ENCODE assay signal across 8 cellular contexts in the genomic region with DNA sequence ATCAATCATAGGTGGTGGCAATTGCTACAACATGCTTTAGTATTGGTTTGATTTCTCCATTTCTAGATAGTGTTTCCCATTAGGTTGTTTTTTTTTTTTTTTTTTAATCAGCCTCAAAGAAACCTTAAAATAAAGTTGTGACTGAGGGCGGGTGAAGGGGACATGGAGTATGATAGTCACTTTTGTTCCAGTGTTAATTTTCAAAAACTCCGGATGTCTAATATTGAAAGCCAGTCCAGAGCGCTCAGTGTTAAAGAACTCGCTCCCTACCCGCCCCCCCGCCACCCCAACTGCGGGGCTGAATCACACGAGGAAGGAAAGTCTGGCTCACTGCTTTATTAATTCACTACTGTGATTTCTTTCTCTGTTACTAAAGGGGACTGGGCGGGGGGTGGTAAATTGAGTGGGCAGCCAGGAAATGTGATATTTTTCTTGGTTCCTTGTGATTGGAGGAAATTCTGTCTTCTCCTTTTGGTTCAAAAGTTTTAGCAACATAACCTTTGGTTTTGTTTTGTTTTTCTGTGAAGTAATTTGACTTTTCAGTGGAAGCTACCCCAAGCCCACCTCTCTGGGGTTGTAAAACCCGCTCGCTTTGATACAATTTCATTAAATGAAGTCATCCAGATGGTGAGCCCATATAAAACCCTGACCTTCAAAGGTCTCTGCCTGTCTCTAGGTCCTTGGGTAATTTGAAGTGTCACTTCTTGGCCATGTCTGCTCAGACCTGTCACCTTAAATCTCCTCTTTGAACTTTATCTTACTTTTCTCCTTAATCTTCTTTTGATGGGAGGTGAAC. TPM values are rescaled to one million over a fixed set of nuclear protein-coding genes. Genes with fewer than 3 reads are reported as not detected.
DNase-seq lines count a peak whose midpoint lies in the region; ATAC-seq, FAIRE-seq and TF ChIP-seq lines count a peak whose summit lies in the region.

No MANE protein-coding gene starts in this region.

- DNase-seq in CD1c-positive myeloid dendritic cell (ENCODE audit: extremely low spot score) (peak; percentile 77), small intestine (peak; percentile 56), KG1 (lab: John Stamatoyannopoulos, UW) (no peak), BE2C (no peak), spleen (no peak)
- DNase-seq in activated naive CD4-positive, alpha-beta T cell treated with anti-CD3 and anti-CD28 coated beads, Interleukin-2, amount 50 U/mL, for 16 hours = peak; percentile 86

- H3K27me3 ChIP-seq in Loucy (ENCODE audit: insufficient read depth, low read length, poor library complexity, severe bottlenecking) (no peaks in the 10 kb centered on the region), small intestine (ENCODE audit: control insufficient read depth in 2 of 2, insufficient read depth in 2 of 2, low read length in 2 of 2) (no peaks in the 10 kb centered on the region), BE2C (no peaks in the 10 kb centered on the region), spleen (replicated peaks in 1 of 7) (no peaks in the 10 kb centered on the region)

- H3K4me1 ChIP-seq in Loucy (ENCODE audit: insufficient read depth, low read length, poor library complexity, severe bottlenecking) = peaks cover 22% of the 10 kb centered on the region
- H3K4me1 ChIP-seq in small intestine (ENCODE audit: control insufficient read depth in 2 of 2, insufficient read depth in 1 of 2, low read depth in 1 of 2, low read length in 1 of 2) = peaks cover 3 to 5% of the 10 kb centered on the region in 2 donors
- H3K4me1 ChIP-seq in BE2C = no peaks in the 10 kb centered on the region
- peaks cover 0 to 32% (median 3%) of the 10 kb centered on the region in 6 donors for H3K4me1 ChIP-seq in spleen

- no peaks in the 10 kb centered on the region for H3K9me3 ChIP-seq in Loucy (ENCODE audit: insufficient read depth, low read depth, low read length)
- no peaks in the 10 kb centered on the region for H3K9me3 ChIP-seq in small intestine (ENCODE audit: control insufficient read depth, low read depth)
- H3K9me3 ChIP-seq in BE2C = no peaks in the 10 kb centered on the region
- no peaks in the 10 kb centered on the region for H3K9me3 ChIP-seq in spleen

- 0 out of 2 replicates have a peak overlapping the region, but pooled peaks have one; percentile 42 for H2AFZ ChIP-seq in Loucy (ENCODE audit: low read length)

- H3K4me3 ChIP-seq in Loucy (ENCODE audit: low read length, poor library complexity, severe bottlenecking) (no peak overlapping the region), small intestine (ENCODE audit: low read depth in 1 of 2, low read length in 2 of 2) (no peak overlapping the region), BE2C (ENCODE audit: low read depth, low read length) (no peak overlapping the region), spleen (peak overlapping the region in 2 of 8 donors; percentile 9 to 45)

- 19 to 44% (median 34%) methylated on average over 11 of the region's 11 CpGs for WGBS in small intestine, 3 donors
- 34 to 58% (median 39%) methylated on average over 10 to 11 of the region's 11 CpGs for WGBS in spleen, 5 donors

- H4K20me1 ChIP-seq in Loucy (ENCODE audit: insufficient read depth, low read length, poor library complexity, severe bottlenecking) = no peaks in the 10 kb centered on the region

- no peak for TF ChIP-seq POLR2A in spleen (IDR thresholded peaks at IDR 0.05)

- no peaks in the 10 kb centered on the region for H3K9me2 ChIP-seq in Loucy (replicated peaks; ENCODE audit: low read depth, low read length)

- no peak overlapping the region for H3K4me2 ChIP-seq in Loucy (ENCODE audit: low read depth, low read length, poor library complexity, severe bottlenecking)

- H3F3A ChIP-seq in Loucy (ENCODE audit: low read depth) = no peaks in the 10 kb centered on the region

- TF ChIP-seq CTCF in Loucy (conservative IDR thresholded peaks at IDR 0.05; ENCODE audit: low read length) = no peak
- no peak for TF ChIP-seq CTCF in BE2C (IDR thresholded peaks at IDR 0.05; ENCODE audit: low read depth, low read length)
- no peak for TF ChIP-seq CTCF in spleen (IDR thresholded peaks at IDR 0.05 in 8 of 11, conservative IDR thresholded peaks at IDR 0.05 in 3 of 11)

- H3K79me2 ChIP-seq in Loucy (ENCODE audit: insufficient read depth, low read length) = no peaks in the 10 kb centered on the region

- H3K27ac ChIP-seq in small intestine (ENCODE audit: low read depth in 1 of 2, low read length in 1 of 2) = no peak overlapping the region
- H3K27ac ChIP-seq in spleen = peak overlapping the region in 1 of 8 donors; percentile 19

- peak; percentile 44 for ATAC-seq in GM21447 (IDR thresholded peaks at IDR 0.05; ENCODE audit: unreplicated experiment)

- no peak overlapping the region for H3K9ac ChIP-seq in Loucy (ENCODE audit: low read depth, low read length, poor library complexity, severe bottlenecking)

- H3K36me3 ChIP-seq in Loucy (ENCODE audit: insufficient read depth, low read length) = no peaks in the 10 kb centered on the region
- no peaks in the 10 kb centered on the region for H3K36me3 ChIP-seq in small intestine (ENCODE audit: control insufficient read depth in 2 of 2, insufficient read depth in 2 of 2, low read length in 2 of 2)
- H3K36me3 ChIP-seq in BE2C = no peaks in the 10 kb centered on the region
- H3K36me3 ChIP-seq in spleen = no peaks in the 10 kb centered on the region

- intact Hi-C loops in spleen (cut with DNase I; ENCODE audit: low total_unique reads) = no loop called here

- no peak for FAIRE-seq in small intestine (lab: Jason Lieb, UNC)

RNA-seq across cellular contexts. Expression of a gene that starts 38.0 kb away (rescaled TPM):
- polyA plus RNA-seq in small intestine (10 to 100 TPM; 10.8 to 16.1 (median 14.5) TPM), spleen (10 to 100 TPM; 23.2 to 31.9 (median 25.0) TPM)
- polyA plus RNA-seq in BE2C (2012; ENCODE audit: insufficient read depth, insufficient read length, low read depth) = 0.49 TPM
- 100 to 1,000 TPM in 3 of 7 donors, 10 to 100 TPM in 4; 41.1 to 133 (median 69.0) TPM for total RNA-seq in spleen

Comparison
In these comparisons a context has a peak if more than half of its experiments do, and no peak if none do; other contexts are left out.
1. DNase-seq: peak in CD1c-positive myeloid dendritic cell (single experiment), activated naive CD4-positive, alpha-beta T cell treated with anti-CD3 and anti-CD28 coated beads, Interleukin-2, amount 50 U/mL, for 16 hours (single experiment) and small intestine (single experiment); none in KG1 (single experiment), BE2C (single experiment) and spleen (single experiment).